ENCODE assay signal across 20 cellular contexts in genomic region chr15:91896656-91897055, GRCh38.
"Had no signal": no experiment of that assay in that cellular context is flagged by ENCODE, and none has a peak within 500 bp of the region (broad histone marks: within the 10 kb centered on the region; RNA-seq: fewer than 3 reads in every experiment).

No MANE protein-coding gene starts in this region.

- H3K27me3 ChIP-seq: hepatocyte, right lobe of liver, tibial artery, upper lobe of left lung, uterus had no signal

- DNase-seq: effector CD4-positive, alpha-beta T cell; endodermal cell; foreskin melanocyte; head of caudate nucleus; left colon; naive thymus-derived CD4-positive, alpha-beta T cell; nephron progenitor cell; right lobe of liver; stimulated activated CD4-positive, alpha-beta T cell treated with anti-CD3 and anti-CD28 coated beads, Interleukin-15, amount 100 ng/mL, for 24 hours; stimulated activated CD4-positive, alpha-beta T cell treated with anti-CD3 and anti-CD28 coated beads, Interleukin-1b, Interleukin-23, amount 100 ng/mL, for 48 hours; stimulated activated CD4-positive, alpha-beta T cell treated with anti-CD3 and anti-CD28 coated beads, Interleukin-4, amount 100 ng/mL, for 24 hours; tibial artery; upper lobe of left lung; uterus had no signal

- H3K27me3 Mint-ChIP-seq: naive thymus-derived CD4-positive, alpha-beta T cell; stimulated activated memory B cell treated with anti-CD40 and anti-IgM and Interleukin-4, amounts not matched to agents 10 μg/mL and 1 μg/mL and 100 μg/mL, for 72 hours; stimulated activated naive CD8-positive, alpha-beta T cell treated with anti-CD3 and anti-CD28 coated beads, Interleukin-15, Interleukin-2, amounts not matched to agents 100 ng/mL and 50 ng/mL, for 24 hours had no signal

- H3K27ac Mint-ChIP-seq: endodermal cell; naive thymus-derived CD4-positive, alpha-beta T cell; nephron progenitor cell; stimulated activated memory B cell treated with anti-CD40 and anti-IgM and Interleukin-4, amounts not matched to agents 10 μg/mL and 1 μg/mL and 100 μg/mL, for 72 hours; stimulated activated naive CD8-positive, alpha-beta T cell treated with anti-CD3 and anti-CD28 coated beads, Interleukin-15, Interleukin-2, amounts not matched to agents 100 ng/mL and 50 ng/mL, for 24 hours had no signal

- H3K4me1 ChIP-seq: prostate gland, uterus had no signal

- H3K4me3 Mint-ChIP-seq: endodermal cell; naive thymus-derived CD4-positive, alpha-beta T cell; nephron progenitor cell; stimulated activated memory B cell treated with anti-CD40 and anti-IgM and Interleukin-4, amounts not matched to agents 10 μg/mL and 1 μg/mL and 100 μg/mL, for 72 hours; stimulated activated naive CD8-positive, alpha-beta T cell treated with anti-CD3 and anti-CD28 coated beads, Interleukin-15, Interleukin-2, amounts not matched to agents 100 ng/mL and 50 ng/mL, for 24 hours had no signal

- H3K9me3 ChIP-seq: prostate gland, right lobe of liver had no signal

- H3K36me3 Mint-ChIP-seq: stimulated activated memory B cell treated with anti-CD40 and anti-IgM and Interleukin-4, amounts not matched to agents 10 μg/mL and 1 μg/mL and 100 μg/mL, for 72 hours had no signal

- H3K27ac ChIP-seq: coronary artery, hepatocyte, parathyroid adenoma, prostate gland, right lobe of liver, tibial artery, upper lobe of left lung, uterus had no signal

- H3K4me3 ChIP-seq: coronary artery, hepatocyte, prostate gland, right lobe of liver, tibial artery, upper lobe of left lung, uterus had no signal

- H3K4me1 Mint-ChIP-seq: endodermal cell; nephron progenitor cell; stimulated activated memory B cell treated with anti-CD40 and anti-IgM and Interleukin-4, amounts not matched to agents 10 μg/mL and 1 μg/mL and 100 μg/mL, for 72 hours had no signal

- H3K36me3 ChIP-seq: prostate gland, right lobe of liver, tibial artery, upper lobe of left lung, uterus had no signal

- ATAC-seq: left colon; naive thymus-derived CD4-positive, alpha-beta T cell; right lobe of liver; stimulated activated memory B cell treated with anti-CD40 and anti-IgM and Interleukin-4, amounts not matched to agents 10 μg/mL and 1 μg/mL and 100 μg/mL, for 72 hours had no signal
